Comparison of ENCODE assay signal across 26 cellular contexts in the genomic region with DNA sequence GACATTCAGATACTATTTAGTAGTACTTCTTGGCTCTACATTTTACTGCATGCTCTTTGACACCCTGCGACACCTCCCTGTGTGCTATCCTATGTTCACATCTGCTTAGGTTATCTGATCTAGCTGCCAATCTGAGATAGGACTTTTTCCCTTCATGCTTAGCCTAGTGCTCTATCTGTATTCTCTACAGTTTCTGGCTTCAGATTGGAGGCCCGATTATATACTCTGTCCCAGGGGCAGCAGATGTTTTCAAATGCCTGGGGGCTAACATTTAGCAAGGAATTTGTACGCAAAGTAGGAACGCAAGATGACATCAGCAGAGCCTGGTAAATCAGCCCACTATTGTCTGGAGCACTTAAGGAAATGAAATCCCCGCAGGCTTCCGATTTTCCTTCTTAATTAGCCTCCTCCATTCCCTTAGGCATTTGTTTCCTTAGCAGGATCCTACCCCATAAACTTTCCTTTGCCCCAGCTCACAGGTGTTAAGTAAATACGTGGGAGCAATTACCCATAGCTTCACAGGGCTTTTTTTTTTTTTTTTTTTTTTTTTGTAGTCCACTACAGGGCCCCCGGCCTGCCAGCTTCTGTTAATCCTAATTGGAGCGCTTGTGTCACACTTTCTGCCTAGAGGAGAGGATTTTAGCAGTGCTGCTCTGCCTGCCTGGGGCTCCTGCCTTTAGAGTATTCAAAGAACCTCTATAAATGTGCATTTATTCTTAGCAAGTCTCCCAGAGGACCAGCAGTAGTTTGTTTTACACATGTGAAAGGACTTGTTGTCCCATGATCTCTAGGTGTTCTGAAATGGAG.
DNase-seq lines count a peak whose midpoint lies in the region; ATAC-seq and TF ChIP-seq lines count a peak whose summit lies in the region.
"Had no signal": no experiment of that assay in that cellular context is flagged by ENCODE, and none has a peak within 500 bp of the region (broad histone marks: within the 10 kb centered on the region; RNA-seq: fewer than 3 reads in every experiment).

No MANE protein-coding gene starts in this region.

- DNase-seq in SK-N-MC (ENCODE audit: low read depth, low spot score) (peak; percentile 100), renal cortical epithelial cell (ENCODE audit: low read depth) (peak; percentile 81), MM.1S (no peak), NCI-H1417 treated with DMSO at 0.1 percent for 48 hours (lab: John Stamatoyannopoulos, UW) (no peak)
- no peak for DNase-seq in stimulated activated naive CD8-positive, alpha-beta T cell treated with anti-CD3 and anti-CD28 coated beads, Interleukin-15, Interleukin-2, amounts not matched to agents 100 U/mL and 50 U/mL, for 24 hours
- DNase-seq: activated B cell treated with CpG ODN at 0.5 μM for 24 hours; activated CD8-positive, alpha-beta memory T cell treated with anti-CD3 and anti-CD28 coated beads for 24 hours; activated T-cell treated with anti-CD3 and anti-CD28 coated beads, Interleukin-2, amount 50 U/mL, for 72 hours; AML-193; COR-L47; heart left ventricle; mammary epithelial cell; naive thymus-derived CD8-positive, alpha-beta T cell; NCI-H2029 treated with DMSO at 0.1 percent for 48 hours; NCI-H524 treated with DMSO at 0.1 percent for 48 hours; SHP77; stimulated activated CD4-positive, alpha-beta T cell treated with anti-CD3 and anti-CD28 coated beads, Interleukin-4, amount 100 ng/mL, for 1 hour; stomach; upper lobe of left lung had no signal

- H3K27ac ChIP-seq in HUES48 (ENCODE audit: low read depth, low read length) (peak overlapping the region; percentile 53), SK-N-MC (peak overlapping the region; percentile 76), iPS-20b (ENCODE audit: low read length) (no peak overlapping the region), MM.1S (ENCODE audit: low read length) (no peak overlapping the region)
- H3K27ac ChIP-seq: heart left ventricle, prostate gland, stomach, upper lobe of left lung had no signal

- H4K20me1 ChIP-seq in MM.1S (ENCODE audit: insufficient read depth, low read length) = no peaks in the 10 kb centered on the region

- H3K27me3 ChIP-seq in HUES48 (ENCODE audit: control insufficient read depth, insufficient read depth, low read length) = no peaks in the 10 kb centered on the region
- no peaks in the 10 kb centered on the region for H3K27me3 ChIP-seq in iPS-20b (ENCODE audit: insufficient read depth, low read length)
- no peaks in the 10 kb centered on the region for H3K27me3 ChIP-seq in MM.1S (replicated peaks; ENCODE audit: insufficient read depth, low read length)
- H3K27me3 ChIP-seq: heart left ventricle, stomach, upper lobe of left lung had no signal

- H3K4me2 ChIP-seq in MM.1S (ENCODE audit: low read depth, low read length) = no peak overlapping the region
- H3K4me2 ChIP-seq: smooth muscle cell had no signal

- TF ChIP-seq CTCF in MM.1S (IDR thresholded peaks at IDR 0.05; ENCODE audit: low read length) = no peak

- H2AFZ ChIP-seq in MM.1S (ENCODE audit: low read length) = no peak overlapping the region

- no peaks in the 10 kb centered on the region for H3K36me3 ChIP-seq in HUES48 (ENCODE audit: control insufficient read depth, insufficient read depth, low read length)
- no peaks in the 10 kb centered on the region for H3K36me3 ChIP-seq in SK-N-MC (ENCODE audit: insufficient read depth, low read length)
- no peaks in the 10 kb centered on the region for H3K36me3 ChIP-seq in iPS-20b (ENCODE audit: insufficient read depth, low read depth, low read length)
- H3K36me3 ChIP-seq in MM.1S (replicated peaks; ENCODE audit: insufficient read depth, low read length) = no peaks in the 10 kb centered on the region
- H3K36me3 ChIP-seq: heart left ventricle, prostate gland, stomach, upper lobe of left lung had no signal

- ATAC-seq in stimulated activated naive CD8-positive, alpha-beta T cell treated with anti-CD3 and anti-CD28 coated beads, Interleukin-15, Interleukin-2, amounts not matched to agents 100 U/mL and 50 U/mL, for 24 hours = no peak
- no peak for ATAC-seq in GM18907 (IDR thresholded peaks at IDR 0.05; ENCODE audit: unreplicated experiment)
- ATAC-seq: activated naive CD4-positive, alpha-beta T cell treated with anti-CD3 and anti-CD28 coated beads, Interleukin-2, amount 50 U/mL, for 72 hours; activated T-cell treated with anti-CD3 and anti-CD28 coated beads, Interleukin-2, amount 50 U/mL, for 72 hours; heart left ventricle; K562; naive thymus-derived CD8-positive, alpha-beta T cell had no signal

- no peaks in the 10 kb centered on the region for H3K79me2 ChIP-seq in MM.1S (ENCODE audit: low read length)

- no peak overlapping the region for H3K4me3 ChIP-seq in HUES48 (ENCODE audit: low read depth, low read length)
- peak overlapping the region; percentile 31 for H3K4me3 ChIP-seq in SK-N-MC
- H3K4me3 ChIP-seq in iPS-20b (ENCODE audit: low read length) = 0 out of 2 replicates have a peak overlapping the region, but pooled peaks have one; percentile 15
- H3K4me3 ChIP-seq in MM.1S (ENCODE audit: low read length) = no peak overlapping the region
- H3K4me3 ChIP-seq: heart left ventricle, K562, prostate gland, smooth muscle cell, stomach, upper lobe of left lung had no signal

- H3F3A ChIP-seq in MM.1S (ENCODE audit: insufficient read depth, low read length) = no peaks in the 10 kb centered on the region

- H3K9ac ChIP-seq in HUES48 (ENCODE audit: low read depth, low read length) (peak overlapping the region; percentile 26; the same call in 1 of the 2 replicates), SK-N-MC (ENCODE audit: insufficient read length) (peak overlapping the region; percentile 11), iPS-20b (ENCODE audit: low read depth, low read length) (peak overlapping the region; percentile 31; the same call in 1 of the 2 replicates), MM.1S (ENCODE audit: low read length) (no peak overlapping the region)

- peaks cover 68% of the 10 kb centered on the region for H3K4me1 ChIP-seq in HUES48 (ENCODE audit: control insufficient read depth, insufficient read depth, low read length)
- peaks cover 37% of the 10 kb centered on the region for H3K4me1 ChIP-seq in iPS-20b (ENCODE audit: insufficient read depth, low read length)
- H3K4me1 ChIP-seq in MM.1S (ENCODE audit: low read length) = no peaks in the 10 kb centered on the region
- H3K4me1 ChIP-seq: prostate gland, upper lobe of left lung had no signal

- H3K9me2 ChIP-seq in MM.1S (replicated peaks; ENCODE audit: insufficient read depth, low read length) = no peaks in the 10 kb centered on the region

- H3K9me3 ChIP-seq in HUES48 (ENCODE audit: control insufficient read depth, insufficient read depth, low read length) (no peaks in the 10 kb centered on the region), SK-N-MC (ENCODE audit: low read depth, low read length) (no peaks in the 10 kb centered on the region), iPS-20b (ENCODE audit: insufficient read depth, low read depth, low read length) (no peaks in the 10 kb centered on the region), MM.1S (replicated peaks; ENCODE audit: insufficient read depth, low read length) (no peaks in the 10 kb centered on the region)
- H3K9me3 ChIP-seq: heart left ventricle, prostate gland, stomach, upper lobe of left lung had no signal

Comparison
In these comparisons a context has a peak if more than half of its experiments do, and no peak if none do; other contexts are left out.
1. H3K27ac ChIP-seq: peak in HUES48 (single experiment) and SK-N-MC (single experiment); none in iPS-20b (single experiment) and MM.1S (single experiment).
2. H3K4me3 ChIP-seq: peak in SK-N-MC (single experiment) and iPS-20b (single experiment); none in HUES48 (single experiment) and MM.1S (single experiment).
3. DNase-seq: peak in SK-N-MC (single experiment) and renal cortical epithelial cell (single experiment); none in MM.1S (single experiment), stimulated activated naive CD8-positive, alpha-beta T cell treated with anti-CD3 and anti-CD28 coated beads, Interleukin-15, Interleukin-2, amounts not matched to agents 100 U/mL and 50 U/mL, for 24 hours (single experiment) and NCI-H1417 treated with DMSO at 0.1 percent for 48 hours (single experiment).